ENCODE assay signal across 26 cellular contexts in genomic region chr17:82117139-82118090, GRCh38. TPM values are rescaled to one million over a fixed set of nuclear protein-coding genes. Genes with fewer than 3 reads are reported as not detected.
DNase-seq lines count a peak whose midpoint lies in the region; ATAC-seq and TF ChIP-seq lines count a peak whose summit lies in the region.
"Had no signal": no experiment of that assay in that cellular context is flagged by ENCODE, and none has a peak within 500 bp of the region (broad histone marks: within the 10 kb centered on the region; RNA-seq: fewer than 3 reads in every experiment).

No MANE protein-coding gene starts in this region.

- H3K36me3 ChIP-seq in cardiac muscle cell: no peaks in the 10 kb centered on the region
- peaks cover 0 to 19% (median 0%) of the 10 kb centered on the region in 9 donors for H3K36me3 ChIP-seq in heart left ventricle
- no peaks in the 10 kb centered on the region for H3K36me3 ChIP-seq in hepatocyte (replicated peaks; ENCODE audit: insufficient read depth, low read depth)
- H3K36me3 ChIP-seq: transverse colon had no signal

- H3K27ac ChIP-seq in cardiac muscle cell (peak overlapping the region; percentile 90), heart left ventricle (no peak overlapping the region), hepatocyte (peak overlapping the region; percentile 68)
- H3K27ac ChIP-seq: gastrocnemius medialis, KMS-11, transverse colon had no signal

- H3K4me1 ChIP-seq in cardiac muscle cell (ENCODE audit: low read depth): peaks cover 47% of the 10 kb centered on the region
- no peaks in the 10 kb centered on the region for H3K4me1 ChIP-seq in heart left ventricle
- H3K4me1 ChIP-seq in hepatocyte (ENCODE audit: insufficient read depth): peaks cover 20% of the 10 kb centered on the region
- H3K4me1 ChIP-seq: gastrocnemius medialis, transverse colon had no signal

- H2AFZ ChIP-seq in hepatocyte: no peak overlapping the region

- no peaks in the 10 kb centered on the region for H4K20me1 ChIP-seq in hepatocyte (ENCODE audit: insufficient read depth, poor library complexity, severe bottlenecking)

- H3K4me1 Mint-ChIP-seq in nephron progenitor cell: peaks cover 61% of the 10 kb centered on the region
- H3K4me1 Mint-ChIP-seq: memory B cell had no signal

- no peak for TF ChIP-seq POLR2A in heart left ventricle (IDR thresholded peaks at IDR 0.05)

- H3K79me2 ChIP-seq in hepatocyte: no peaks in the 10 kb centered on the region

- DNase-seq in cardiac muscle cell (ENCODE audit: low read depth in 1 of 2, low spot score in 1 of 2) (no peak), heart left ventricle (no peak), hepatocyte (ENCODE audit: low spot score) (peak; percentile 16), nephron progenitor cell (no peak), NCI-H510A treated with DMSO at 0.1 percent for 48 hours (lab: John Stamatoyannopoulos, UW) (no peak), nucleus accumbens (lab: John Stamatoyannopoulos, UW) (no peak)
- DNase-seq: activated CD8-positive, alpha-beta T cell treated with anti-CD3 and anti-CD28 coated beads for 36 hours; amniotic stem cell; DND-41; gastrocnemius medialis; hippocampal formation; left cardiac atrium; MM.1S; NCI-H1105 treated with DMSO at 0.1 percent for 48 hours; NCI-H1930; NCI-H2171 treated with DMSO at 0.1 percent for 48 hours; NCI-H524; T-helper 2 cell; transverse colon had no signal

- TF ChIP-seq CTCF in cardiac muscle cell (IDR thresholded peaks at IDR 0.05; ENCODE audit: low read depth, low read length): no peak
- no peak for TF ChIP-seq CTCF in heart left ventricle (IDR thresholded peaks at IDR 0.05)
- no peak for TF ChIP-seq CTCF in hepatocyte (IDR thresholded peaks at IDR 0.05; ENCODE audit: poor library complexity)
- no peak for TF ChIP-seq CTCF in nephron progenitor cell (IDR thresholded peaks at IDR 0.05)

- WGBS in heart left ventricle, 4 donors: 88 to 91% (median 90%) methylated on average over 22 of the region's 22 CpGs
- 83% methylated on average over 22 of the region's 22 CpGs for WGBS in hepatocyte (ENCODE audit: low lambda C conversion rate, missing lambda C conversion rate)

- peaks cover 6% of the 10 kb centered on the region for H3K36me3 Mint-ChIP-seq in nephron progenitor cell (ENCODE audit: low read depth)
- H3K36me3 Mint-ChIP-seq: activated naive CD4-positive, alpha-beta T cell treated with anti-CD3 and anti-CD28 coated beads, Interleukin-2, amount 50 U/mL, for 24 hours; stimulated activated effector memory CD8-positive, alpha-beta T cell treated with anti-CD3 and anti-CD28 coated beads, Interleukin-12 subunit alpha, Interleukin-12 subunit beta, amount 100 ng/mL, for 72 hours had no signal

- H3K4me2 ChIP-seq in hepatocyte: no peak overlapping the region
- H3K4me2 ChIP-seq: KMS-11 had no signal

- H3K4me3 Mint-ChIP-seq in nephron progenitor cell: no peak overlapping the region
- H3K4me3 Mint-ChIP-seq: activated CD8-positive, alpha-beta T cell treated with anti-CD3 and anti-CD28 coated beads for 36 hours; activated naive CD4-positive, alpha-beta T cell treated with anti-CD3 and anti-CD28 coated beads, Interleukin-2, amount 50 U/mL, for 24 hours; CD14-positive monocyte; memory B cell; stimulated activated effector memory CD8-positive, alpha-beta T cell treated with anti-CD3 and anti-CD28 coated beads, Interleukin-12 subunit alpha, Interleukin-12 subunit beta, amount 100 ng/mL, for 72 hours had no signal

- H3K27ac Mint-ChIP-seq in nephron progenitor cell: peak overlapping the region; percentile 94
- H3K27ac Mint-ChIP-seq: activated CD8-positive, alpha-beta T cell treated with anti-CD3 and anti-CD28 coated beads for 36 hours; activated naive CD4-positive, alpha-beta T cell treated with anti-CD3 and anti-CD28 coated beads, Interleukin-2, amount 50 U/mL, for 24 hours; CD14-positive monocyte; memory B cell; stimulated activated effector memory CD8-positive, alpha-beta T cell treated with anti-CD3 and anti-CD28 coated beads, Interleukin-12 subunit alpha, Interleukin-12 subunit beta, amount 100 ng/mL, for 72 hours had no signal

- H3K4me3 ChIP-seq in cardiac muscle cell: no peak overlapping the region
- no peak overlapping the region for H3K4me3 ChIP-seq in heart left ventricle
- no peak overlapping the region for H3K4me3 ChIP-seq in hepatocyte
- H3K4me3 ChIP-seq: gastrocnemius medialis, transverse colon had no signal

- no peaks in the 10 kb centered on the region for H3K9me2 ChIP-seq in hepatocyte (replicated peaks; ENCODE audit: insufficient read depth)

- H3K27me3 Mint-ChIP-seq in nephron progenitor cell (ENCODE audit: low read depth, poor library complexity): no peaks in the 10 kb centered on the region
- H3K27me3 Mint-ChIP-seq: activated CD8-positive, alpha-beta T cell treated with anti-CD3 and anti-CD28 coated beads for 36 hours; activated naive CD4-positive, alpha-beta T cell treated with anti-CD3 and anti-CD28 coated beads, Interleukin-2, amount 50 U/mL, for 24 hours; memory B cell had no signal

- ATAC-seq in heart left ventricle (no peak), HG03159 (IDR thresholded peaks at IDR 0.05; ENCODE audit: unreplicated experiment) (no peak), GM19324 (IDR thresholded peaks at IDR 0.05; ENCODE audit: low FRiP score, unreplicated experiment) (no peak)
- ATAC-seq: activated CD8-positive, alpha-beta T cell treated with anti-CD3 and anti-CD28 coated beads for 36 hours; gastrocnemius medialis; left cardiac atrium; stimulated activated effector memory CD8-positive, alpha-beta T cell treated with anti-CD3 and anti-CD28 coated beads, Interleukin-12 subunit alpha, Interleukin-12 subunit beta, amount 100 ng/mL, for 72 hours had no signal

- no peaks in the 10 kb centered on the region for H3K9me3 Mint-ChIP-seq in nephron progenitor cell
- H3K9me3 Mint-ChIP-seq: activated CD8-positive, alpha-beta T cell treated with anti-CD3 and anti-CD28 coated beads for 36 hours; activated naive CD4-positive, alpha-beta T cell treated with anti-CD3 and anti-CD28 coated beads, Interleukin-2, amount 50 U/mL, for 24 hours; memory B cell; stimulated activated effector memory CD8-positive, alpha-beta T cell treated with anti-CD3 and anti-CD28 coated beads, Interleukin-12 subunit alpha, Interleukin-12 subunit beta, amount 100 ng/mL, for 72 hours had no signal

- intact Hi-C loops in heart left ventricle (cut with DNase I): no loop called here

- no peaks in the 10 kb centered on the region for H3K9me3 ChIP-seq in cardiac muscle cell (ENCODE audit: low read depth)
- H3K9me3 ChIP-seq in heart left ventricle: no peaks in the 10 kb centered on the region
- H3K9me3 ChIP-seq in hepatocyte (ENCODE audit: low read depth): no peaks in the 10 kb centered on the region
- H3K9me3 ChIP-seq: gastrocnemius medialis, transverse colon had no signal

- H3K27me3 ChIP-seq in cardiac muscle cell (no peaks in the 10 kb centered on the region), heart left ventricle (no peaks in the 10 kb centered on the region), hepatocyte (no peaks in the 10 kb centered on the region)
- H3K27me3 ChIP-seq: gastrocnemius medialis, transverse colon had no signal

RNA-seq across cellular contexts. Expression of gene FASN, which starts 19.4 kb away (rescaled TPM):
- total RNA-seq in cardiac muscle cell (276 and 279 TPM in 2 replicates), heart left ventricle (100 to 1,000 TPM in 1 of 9 donors, 10 to 100 TPM in 7, 1 to 10 TPM in 1; 6.9 to 103 (median 18.9) TPM), hepatocyte (67.2 and 118 TPM in 2 replicates)
- polyA plus RNA-seq in cardiac muscle cell (61.8 and 85.9 TPM in 2 replicates), heart left ventricle (10 to 100 TPM; 17.5 to 47.5 TPM), hepatocyte (71.5 and 77.6 TPM in 2 replicates)

RNA-seq across cellular contexts. Expression of gene DUS1L, which starts 51.8 kb away (rescaled TPM):
- total RNA-seq in cardiac muscle cell (109 and 184 TPM in 2 replicates), heart left ventricle (10 to 100 TPM; 41.5 to 84.7 (median 59.4) TPM), hepatocyte (71.5 and 71.9 TPM in 2 replicates)
- polyA plus RNA-seq in cardiac muscle cell (183 and 196 TPM in 2 replicates), heart left ventricle (100 to 1,000 TPM in 1 of 2 donors, 10 to 100 TPM in 1; 79.7 to 113 TPM), hepatocyte (160 and 202 TPM in 2 replicates)

Comparison
In these comparisons a context has a peak if more than half of its experiments do, and no peak if none do; other contexts are left out.
1. H3K27ac ChIP-seq: peak in cardiac muscle cell (single experiment) and hepatocyte (single experiment); none in heart left ventricle (0 of 12).